In genomic region chr13:35906636-35907035, GRCh38 we compare ENCODE assay signal across 19 cellular contexts.
DNase-seq lines count a peak whose midpoint lies in the region; ATAC-seq and TF ChIP-seq lines count a peak whose summit lies in the region.
"Had no signal": no experiment of that assay in that cellular context is flagged by ENCODE, and none has a peak within 500 bp of the region (broad histone marks: within the 10 kb centered on the region; RNA-seq: fewer than 3 reads in every experiment).

No MANE protein-coding gene starts in this region.

- H3K27ac ChIP-seq in esophagus muscularis mucosa (replicated peaks in 1 of 4) (no peak overlapping the region), substantia nigra (ENCODE audit: low read depth, low read length, poor library complexity, severe bottlenecking) (no peak overlapping the region)
- H3K27ac ChIP-seq: BLaER1 treated with 17β-estradiol and CSF1 and Interleukin-3, amounts not matched to agents 10 nM and 100 nM; GM23248 had no signal

- H3K4me1 ChIP-seq in esophagus muscularis mucosa, result no peaks in the 10 kb centered on the region
- H3K4me1 ChIP-seq: BLaER1 treated with 17β-estradiol and CSF1 and Interleukin-3, amounts not matched to agents 10 nM and 100 nM had no signal

- TF ChIP-seq CTCF in esophagus muscularis mucosa (IDR thresholded peaks at IDR 0.05), result no peak

- TF ChIP-seq EP300 in esophagus muscularis mucosa (IDR thresholded peaks at IDR 0.05), result no peak

- no peak for TF ChIP-seq POLR2A in esophagus muscularis mucosa (IDR thresholded peaks at IDR 0.05; ENCODE audit: low read depth)

- H3K9me3 ChIP-seq in esophagus muscularis mucosa, result no peaks in the 10 kb centered on the region

- ATAC-seq in Right ventricle myocardium superior (ENCODE audit: poor library complexity) (peak; percentile 76), HG02840 (IDR thresholded peaks at IDR 0.05; ENCODE audit: low FRiP score, unreplicated experiment) (no peak)
- ATAC-seq: HCT116 had no signal

- intact Hi-C loops in Right ventricle myocardium superior (cut with DNase I), result no loop called here
- intact Hi-C loops in cardiac septum (cut with DNase I), result no loop called here
- intact Hi-C loops in esophagus muscularis mucosa (cut with DNase I), result no loop called here

- no peaks in the 10 kb centered on the region for H3K36me3 ChIP-seq in esophagus muscularis mucosa
- H3K36me3 ChIP-seq: BLaER1 treated with 17β-estradiol and CSF1 and Interleukin-3, amounts not matched to agents 10 nM and 100 nM had no signal

- no peaks in the 10 kb centered on the region for H3K27me3 ChIP-seq in esophagus muscularis mucosa
- H3K27me3 ChIP-seq: BLaER1 treated with 17β-estradiol and CSF1 and Interleukin-3, amounts not matched to agents 10 nM and 100 nM had no signal

- 83% methylated on average over 4 of the region's 4 CpGs for WGBS in esophagus muscularis mucosa

- no peak overlapping the region for H3K4me3 ChIP-seq in esophagus muscularis mucosa
- H3K4me3 ChIP-seq: BLaER1 treated with 17β-estradiol and CSF1 and Interleukin-3, amounts not matched to agents 10 nM and 100 nM; GM23248 had no signal

- DNase-seq in Right ventricle myocardium superior, result no peak
- DNase-seq in cardiac septum (ENCODE audit: low spot score), result no peak
- peak; percentile 50 to 80 for DNase-seq in NCI-H524 (lab: John Stamatoyannopoulos, UW)
- DNase-seq in esophagus muscularis mucosa (ENCODE audit: extremely low spot score), result peak; percentile 57
- DNase-seq in NCI-H2029 treated with DMSO at 0.1 percent for 48 hours (lab: John Stamatoyannopoulos, UW), result no peak
- no peak for DNase-seq in substantia nigra (lab: John Stamatoyannopoulos, UW)
- DNase-seq: CD4-positive, CD25-positive, alpha-beta regulatory T cell; CD8-positive, alpha-beta memory T cell; COR-L47; DMS153; DMS79; GDM1; GM23248; H7; HFFc6; IMR-90 had no signal

Comparison
In these comparisons a context has a peak if more than half of its experiments do, and no peak if none do; other contexts are left out.
1. DNase-seq: peak in NCI-H524 (2 of 2) and esophagus muscularis mucosa (single experiment); none in Right ventricle myocardium superior (single experiment), cardiac septum (single experiment), NCI-H2029 treated with DMSO at 0.1 percent for 48 hours (single experiment) and substantia nigra (0 of 49).